Comparison of ENCODE assay signal across 24 cellular contexts in the genomic region with DNA sequence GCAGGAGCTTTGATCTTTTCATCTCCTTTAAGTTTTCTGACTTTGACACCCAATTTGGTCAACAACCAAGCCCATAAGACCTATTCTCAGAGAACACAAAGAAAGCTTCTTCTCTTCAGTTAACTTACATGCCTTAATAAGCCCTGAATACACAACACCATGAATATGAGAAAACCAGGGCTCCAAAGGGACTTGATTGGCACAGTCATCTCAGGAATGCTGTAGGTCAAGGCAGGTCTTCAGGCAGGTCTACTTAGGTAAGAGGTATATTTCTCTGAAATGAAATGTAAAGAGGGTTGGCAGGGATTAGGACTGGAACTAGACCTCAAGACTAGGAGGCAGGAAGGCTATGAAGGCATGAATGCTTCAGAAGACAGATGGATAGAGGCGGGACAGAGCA. TPM values are rescaled to one million over a fixed set of nuclear protein-coding genes. Genes with fewer than 3 reads are reported as not detected.
DNase-seq lines count a peak whose midpoint lies in the region; ATAC-seq, FAIRE-seq and TF ChIP-seq lines count a peak whose summit lies in the region.
"Had no signal": no experiment of that assay in that cellular context is flagged by ENCODE, and none has a peak within 500 bp of the region (broad histone marks: within the 10 kb centered on the region; RNA-seq: fewer than 3 reads in every experiment).

No MANE protein-coding gene starts in this region.

- no peaks in the 10 kb centered on the region for H3K27me3 ChIP-seq in GM23338 (ENCODE audit: insufficient read depth)
- no peaks in the 10 kb centered on the region for H3K27me3 ChIP-seq in bronchial epithelial cell (ENCODE audit: control insufficient read depth, insufficient read depth, low read length)
- H3K27me3 ChIP-seq in mesendoderm (ENCODE audit: insufficient read depth, low read length, poor library complexity): no peaks in the 10 kb centered on the region

- no peaks in the 10 kb centered on the region for H3K79me2 ChIP-seq in GM23338 (replicated peaks; ENCODE audit: insufficient read depth)
- H3K79me2 ChIP-seq in mesendoderm (ENCODE audit: control insufficient read depth, insufficient read depth, low read length): no peaks in the 10 kb centered on the region

- no peak overlapping the region for H4K5ac ChIP-seq in mesendoderm (ENCODE audit: low read length)

- no peaks in the 10 kb centered on the region for H3K36me3 Mint-ChIP-seq in GM23338 (ENCODE audit: low read depth)

- peaks cover 8% of the 10 kb centered on the region; the same call in 1 of the 2 replicates for H3K9me2 ChIP-seq in GM23338 (ENCODE audit: insufficient read depth)

- no peaks in the 10 kb centered on the region for H3K4me1 Mint-ChIP-seq in GM23338

- no peak overlapping the region for H4K8ac ChIP-seq in mesendoderm (ENCODE audit: low read depth, low read length)

- H3K4me1 ChIP-seq in GM23338 (ENCODE audit: insufficient read depth): peaks cover 6% of the 10 kb centered on the region; the same call in 1 of the 2 replicates
- no peaks in the 10 kb centered on the region for H3K4me1 ChIP-seq in mesendoderm (ENCODE audit: control insufficient read depth, low read depth, low read length)

- H2BK5ac ChIP-seq in mesendoderm (ENCODE audit: low read length): no peak overlapping the region

- H3K18ac ChIP-seq in mesendoderm (ENCODE audit: low read length): no peak overlapping the region

- H3K23ac ChIP-seq in mesendoderm (ENCODE audit: low read length): peak overlapping the region; percentile 24

- DNase-seq in DMS53 (lab: John Stamatoyannopoulos, UW) (peak; percentile 41), DMS53 treated with DMSO at 0.1 percent for 48 hours (lab: John Stamatoyannopoulos, UW; ENCODE audit: unreplicated experiment) (no peak), GM23338 (ENCODE audit: low spot score) (no peak), bronchial epithelial cell (ENCODE audit: low read depth) (no peak), mesendoderm (no peak), NCI-H446 treated with DMSO at 0.1 percent for 48 hours (lab: John Stamatoyannopoulos, UW) (no peak), OCI-M1 (lab: John Stamatoyannopoulos, UW) (no peak)
- DNase-seq: AML-193; CD4-positive, alpha-beta T cell; DND-41; EL; GOT3; H7; HFFc6 had no signal

- no peak for ATAC-seq in GM23338
- ATAC-seq in GM21619 (IDR thresholded peaks at IDR 0.05; ENCODE audit: unreplicated experiment): no peak
- ATAC-seq: A549, HCT116 had no signal

- H4K20me1 ChIP-seq in GM23338 (replicated peaks; ENCODE audit: insufficient read depth): no peaks in the 10 kb centered on the region

- no peak overlapping the region for H3K27ac ChIP-seq in GM23338 (ENCODE audit: low read depth)
- no peak overlapping the region for H3K27ac ChIP-seq in mesendoderm (ENCODE audit: low read depth, low read length)
- H3K27ac ChIP-seq: 22Rv1, A549, C4-2B had no signal

- H3K4me3 Mint-ChIP-seq in GM23338: no peak overlapping the region
- H3K4me3 Mint-ChIP-seq: CD4-positive, alpha-beta T cell; HFFc6; IgD-negative memory B cell had no signal

- peak; percentile 32 for FAIRE-seq in bronchial epithelial cell (lab: Jason Lieb, UNC)
- FAIRE-seq: A549, G401.6, GM12891, GM19239, HTR-8/SVneo had no signal

- H3K4me2 ChIP-seq in GM23338 (no peak overlapping the region), mesendoderm (ENCODE audit: low read length) (no peak overlapping the region)
- H3K4me2 ChIP-seq: A549 had no signal

- H2AFZ ChIP-seq in GM23338: peak overlapping the region; percentile 43; the same call in 1 of the 2 replicates

- no peaks in the 10 kb centered on the region for H3K27me3 Mint-ChIP-seq in GM23338 (ENCODE audit: insufficient read depth, low read depth, poor library complexity)
- H3K27me3 Mint-ChIP-seq: CD4-positive, alpha-beta T cell; IgD-negative memory B cell had no signal

- no peak overlapping the region for H3K56ac ChIP-seq in mesendoderm (ENCODE audit: low read length)

- no peak overlapping the region for H3K27ac Mint-ChIP-seq in GM23338
- H3K27ac Mint-ChIP-seq: CD4-positive, alpha-beta T cell; HFFc6 had no signal

- no peak overlapping the region for H2AK5ac ChIP-seq in mesendoderm (ENCODE audit: low read length)

- H2BK120ac ChIP-seq in mesendoderm (ENCODE audit: low read depth, low read length): no peak overlapping the region

- no peak overlapping the region for H3K4me3 ChIP-seq in GM23338
- H3K4me3 ChIP-seq in bronchial epithelial cell (ENCODE audit: low read depth, low read length): no peak overlapping the region
- H3K4me3 ChIP-seq in mesendoderm (ENCODE audit: low read length): no peak overlapping the region
- H3K4me3 ChIP-seq: A549 had no signal

- H3K79me1 ChIP-seq in mesendoderm (ENCODE audit: low read length): no peaks in the 10 kb centered on the region

- H3K36me3 ChIP-seq in GM23338 (ENCODE audit: insufficient read depth): no peaks in the 10 kb centered on the region
- no peaks in the 10 kb centered on the region for H3K36me3 ChIP-seq in bronchial epithelial cell (ENCODE audit: control insufficient read depth, insufficient read depth, low read length)
- no peaks in the 10 kb centered on the region for H3K36me3 ChIP-seq in mesendoderm (ENCODE audit: control insufficient read depth, insufficient read depth, low read length)

- no CpG with 5 or more reads among the region's 1 CpG for WGBS in mesendoderm (ENCODE audit: extremely low coverage, insufficient coverage, low lambda C conversion rate)

- TF ChIP-seq CTCF in GM23338 (conservative IDR thresholded peaks at IDR 0.05; ENCODE audit: low read depth in 2 of 2) (no peak), bronchial epithelial cell (IDR thresholded peaks at IDR 0.05; ENCODE audit: insufficient read depth, low read length, severe bottlenecking) (no peak)

- no peak overlapping the region for H3K9ac ChIP-seq in mesendoderm (ENCODE audit: low read length)

- H2BK15ac ChIP-seq in mesendoderm (replicated peaks; ENCODE audit: low read depth): no peak overlapping the region

- H3F3A ChIP-seq in GM23338 (replicated peaks; ENCODE audit: low read depth): no peaks in the 10 kb centered on the region

- H3K4ac ChIP-seq in mesendoderm (ENCODE audit: low read depth, low read length): no peak overlapping the region

- no peaks in the 10 kb centered on the region; the same call in 2 of the 3 replicates for H3K9me3 Mint-ChIP-seq in GM23338
- H3K9me3 Mint-ChIP-seq: CD4-positive, alpha-beta T cell; IgD-negative memory B cell had no signal

TF ChIP-seq in GM23338, 12 proteins besides CTCF, POLR2A, EP300 and RAD21 (continues in another document):
- TF ChIP-seq POLR2AphosphoS5 (IDR thresholded peaks at IDR 0.05; ENCODE audit: low read depth) (no peak), CREB1 (CRISPR knock-in tag; IDR thresholded peaks at IDR 0.05; ENCODE audit: low read depth) (no peak), STAT1 (IDR thresholded peaks at IDR 0.05; ENCODE audit: unreplicated experiment) (no peak), JUNB (IDR thresholded peaks at IDR 0.05; ENCODE audit: unreplicated experiment) (no peak), EZH2phosphoT487 (IDR thresholded peaks at IDR 0.05; ENCODE audit: unreplicated experiment) (no peak), ZNF114 (CRISPR knock-in tag; IDR thresholded peaks at IDR 0.05) (no peak), NANOG (IDR thresholded peaks at IDR 0.05; ENCODE audit: borderline replicate concordance) (no peak), ZNF331 (CRISPR knock-in tag; IDR thresholded peaks at IDR 0.05; ENCODE audit: low read depth) (no peak), EZH2 (IDR thresholded peaks at IDR 0.05; ENCODE audit: low read depth, unreplicated experiment) (no peak)
- TF ChIP-seq, protein P1, sequence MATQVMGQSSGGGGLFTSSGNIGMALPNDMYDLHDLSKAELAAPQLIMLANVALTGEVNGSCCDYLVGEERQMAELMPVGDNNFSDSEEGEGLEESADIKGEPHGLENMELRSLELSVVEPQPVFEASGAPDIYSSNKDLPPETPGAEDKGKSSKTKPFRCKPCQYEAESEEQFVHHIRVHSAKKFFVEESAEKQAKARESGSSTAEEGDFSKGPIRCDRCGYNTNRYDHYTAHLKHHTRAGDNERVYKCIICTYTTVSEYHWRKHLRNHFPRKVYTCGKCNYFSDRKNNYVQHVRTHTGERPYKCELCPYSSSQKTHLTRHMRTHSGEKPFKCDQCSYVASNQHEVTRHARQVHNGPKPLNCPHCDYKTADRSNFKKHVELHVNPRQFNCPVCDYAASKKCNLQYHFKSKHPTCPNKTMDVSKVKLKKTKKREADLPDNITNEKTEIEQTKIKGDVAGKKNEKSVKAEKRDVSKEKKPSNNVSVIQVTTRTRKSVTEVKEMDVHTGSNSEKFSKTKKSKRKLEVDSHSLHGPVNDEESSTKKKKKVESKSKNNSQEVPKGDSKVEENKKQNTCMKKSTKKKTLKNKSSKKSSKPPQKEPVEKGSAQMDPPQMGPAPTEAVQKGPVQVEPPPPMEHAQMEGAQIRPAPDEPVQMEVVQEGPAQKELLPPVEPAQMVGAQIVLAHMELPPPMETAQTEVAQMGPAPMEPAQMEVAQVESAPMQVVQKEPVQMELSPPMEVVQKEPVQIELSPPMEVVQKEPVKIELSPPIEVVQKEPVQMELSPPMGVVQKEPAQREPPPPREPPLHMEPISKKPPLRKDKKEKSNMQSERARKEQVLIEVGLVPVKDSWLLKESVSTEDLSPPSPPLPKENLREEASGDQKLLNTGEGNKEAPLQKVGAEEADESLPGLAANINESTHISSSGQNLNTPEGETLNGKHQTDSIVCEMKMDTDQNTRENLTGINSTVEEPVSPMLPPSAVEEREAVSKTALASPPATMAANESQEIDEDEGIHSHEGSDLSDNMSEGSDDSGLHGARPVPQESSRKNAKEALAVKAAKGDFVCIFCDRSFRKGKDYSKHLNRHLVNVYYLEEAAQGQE (IDR thresholded peaks at IDR 0.05; ENCODE audit: unreplicated experiment): no peak

RNA-seq across cellular contexts. Expression of a gene that starts 24.4 kb away (rescaled TPM):
- total RNA-seq in GM23338 (2014; rRNA removed; shearing (Covaris generic)): 23.2 and 24.2 TPM in 2 replicates
- polyA plus RNA-seq in GM23338 (2016; fragmentation: Nextera tagmentation; extraction: Ambion mirVana): 4.3 and 5.9 TPM in 2 replicates
- total RNA-seq in bronchial epithelial cell: 24.7 and 29.7 TPM in 2 replicates
- 10.1 TPM for polyA plus RNA-seq in mesendoderm (2013, experiment 1 of 2)
- polyA plus RNA-seq in mesendoderm (2013, experiment 2 of 2): 11.4 TPM

RNA-seq across cellular contexts. Expression of a gene that starts 39.8 kb away (rescaled TPM):
- 15.2 and 18.8 TPM in 2 replicates for total RNA-seq in GM23338 (2014; rRNA removed; shearing (Covaris generic))
- 22.0 and 22.5 TPM in 2 replicates for polyA plus RNA-seq in GM23338 (2016; fragmentation: Nextera tagmentation; extraction: Ambion mirVana)
- total RNA-seq in bronchial epithelial cell: 6.3 and 6.4 TPM in 2 replicates
- polyA plus RNA-seq in mesendoderm (2013, experiment 1 of 2): 15.2 TPM
- 15.0 TPM for polyA plus RNA-seq in mesendoderm (2013, experiment 2 of 2)
